ENCODE assay signal across 8 cellular contexts in the genomic region with DNA sequence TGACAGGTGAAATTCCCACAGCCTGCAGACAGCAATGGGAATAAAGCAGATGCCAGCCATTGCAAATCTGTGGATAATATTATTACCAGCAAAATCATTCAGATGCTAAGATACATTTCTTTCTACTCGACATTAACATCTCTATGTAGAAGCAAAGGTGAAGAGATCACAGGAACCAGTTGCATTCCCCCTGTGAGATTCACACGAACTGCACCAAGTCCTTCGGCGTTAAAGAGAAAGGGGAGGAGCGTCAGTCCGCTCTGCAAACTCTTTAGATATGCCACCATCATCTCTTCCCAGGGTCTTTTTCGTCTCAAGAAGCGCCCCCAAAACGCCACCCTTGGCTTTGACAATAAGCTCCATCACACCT. TPM values are rescaled to one million over a fixed set of nuclear protein-coding genes. Genes with fewer than 3 reads are reported as not detected.
DNase-seq lines count a peak whose midpoint lies in the region; ATAC-seq and TF ChIP-seq lines count a peak whose summit lies in the region.
"Had no signal": no experiment of that assay in that cellular context is flagged by ENCODE, and none has a peak within 500 bp of the region (broad histone marks: within the 10 kb centered on the region; RNA-seq: fewer than 3 reads in every experiment).

No MANE protein-coding gene starts in this region.

- H3K4me3 Mint-ChIP-seq in GM23338 = peak overlapping the region; percentile 82
- peak overlapping the region; percentile 85 for H3K4me3 Mint-ChIP-seq in T-helper 2 cell treated with Interferon-gamma antibody and Interleukin-4, amounts not matched to agents 5 μg/mL and 100 μg/mL, for 36 hours
- peak overlapping the region; percentile 76 for H3K4me3 Mint-ChIP-seq in mesothelial cell of epicardium

- no peaks in the 10 kb centered on the region for H3K9me2 ChIP-seq in GM23338 (ENCODE audit: insufficient read depth)

- peaks cover 34% of the 10 kb centered on the region for H4K20me1 ChIP-seq in GM23338 (replicated peaks; ENCODE audit: insufficient read depth)

- ATAC-seq in GM23338 = no peak

- H3K9me3 Mint-ChIP-seq in GM23338 (peaks cover 5% of the 10 kb centered on the region; the same call in 2 of the 3 replicates), mesothelial cell of epicardium (no peaks in the 10 kb centered on the region)
- no peaks in the 10 kb centered on the region for H3K9me3 Mint-ChIP-seq in T-helper 2 cell treated with Interferon-gamma antibody and Interleukin-4, amounts not matched to agents 5 μg/mL and 100 μg/mL, for 36 hours

- no peak overlapping the region for H2AFZ ChIP-seq in GM23338

- H3K27me3 ChIP-seq in GM23338 (ENCODE audit: insufficient read depth) = peaks cover 100% of the 10 kb centered on the region

- TF ChIP-seq CTCF in GM12865 (IDR thresholded peaks at IDR 0.05; ENCODE audit: insufficient read depth, low read depth, low read length, missing control alignments) (no peak), GM23338 (conservative IDR thresholded peaks at IDR 0.05; ENCODE audit: low read depth in 2 of 2) (no peak), mesothelial cell of epicardium (IDR thresholded peaks at IDR 0.05; ENCODE audit: unreplicated experiment) (no peak)

- peaks cover 35% of the 10 kb centered on the region for H3F3A ChIP-seq in GM23338 (replicated peaks; ENCODE audit: low read depth)

- DNase-seq in GM12865 (ENCODE audit: low read depth) (peak; percentile 63), GM23338 (ENCODE audit: low spot score) (peak; percentile 79), mesothelial cell of epicardium (ENCODE audit: low spot score in 2 of 2, unreplicated experiment in 2 of 2) (no peak), 8988T (no peak), iPS-NIHi11 (ENCODE audit: low spot score) (no peak), SK-N-DZ (ENCODE audit: low spot score) (no peak)
- DNase-seq in T-helper 2 cell treated with Interferon-gamma antibody and Interleukin-4, amounts not matched to agents 5 μg/mL and 100 μg/mL, for 36 hours (ENCODE audit: low spot score) = no peak
- DNase-seq: activated gamma-delta T cell had no signal

- H3K4me1 ChIP-seq in GM23338 (ENCODE audit: insufficient read depth) = peaks cover 62% of the 10 kb centered on the region

- H3K4me3 ChIP-seq in GM12865 (ENCODE audit: low read depth, low read length) (peak overlapping the region; percentile 96), GM23338 (peak overlapping the region; percentile 60)

- H3K79me2 ChIP-seq in GM23338 (replicated peaks; ENCODE audit: insufficient read depth) = no peaks in the 10 kb centered on the region

- peak overlapping the region; percentile 87 for H3K4me2 ChIP-seq in GM23338

- H3K36me3 Mint-ChIP-seq in GM23338 (ENCODE audit: low read depth) (no peaks in the 10 kb centered on the region; the same call in 2 of the 3 replicates), mesothelial cell of epicardium (no peaks in the 10 kb centered on the region)
- H3K36me3 Mint-ChIP-seq in T-helper 2 cell treated with Interferon-gamma antibody and Interleukin-4, amounts not matched to agents 5 μg/mL and 100 μg/mL, for 36 hours (ENCODE audit: low read depth) = no peaks in the 10 kb centered on the region

- H3K27me3 Mint-ChIP-seq in GM23338 (ENCODE audit: insufficient read depth, low read depth, poor library complexity) (peaks cover 99% of the 10 kb centered on the region), mesothelial cell of epicardium (ENCODE audit: low read depth) (peaks cover 96% of the 10 kb centered on the region)
- peaks cover 88% of the 10 kb centered on the region for H3K27me3 Mint-ChIP-seq in T-helper 2 cell treated with Interferon-gamma antibody and Interleukin-4, amounts not matched to agents 5 μg/mL and 100 μg/mL, for 36 hours (ENCODE audit: low read depth)

- no peak overlapping the region for H3K27ac ChIP-seq in GM23338 (ENCODE audit: low read depth)

- no peaks in the 10 kb centered on the region for H3K36me3 ChIP-seq in GM23338 (ENCODE audit: insufficient read depth)

- peaks cover 54% of the 10 kb centered on the region for H3K4me1 Mint-ChIP-seq in GM23338
- H3K4me1 Mint-ChIP-seq in T-helper 2 cell treated with Interferon-gamma antibody and Interleukin-4, amounts not matched to agents 5 μg/mL and 100 μg/mL, for 36 hours (ENCODE audit: low read depth) = peaks cover 50% of the 10 kb centered on the region
- peaks cover 42% of the 10 kb centered on the region for H3K4me1 Mint-ChIP-seq in mesothelial cell of epicardium

- no peak overlapping the region for H3K27ac Mint-ChIP-seq in GM23338
- H3K27ac Mint-ChIP-seq in T-helper 2 cell treated with Interferon-gamma antibody and Interleukin-4, amounts not matched to agents 5 μg/mL and 100 μg/mL, for 36 hours = no peak overlapping the region
- H3K27ac Mint-ChIP-seq in mesothelial cell of epicardium = no peak overlapping the region

TF ChIP-seq in GM23338, 12 proteins besides CTCF, POLR2A, EP300 and RAD21:
- TF ChIP-seq, protein P1, sequence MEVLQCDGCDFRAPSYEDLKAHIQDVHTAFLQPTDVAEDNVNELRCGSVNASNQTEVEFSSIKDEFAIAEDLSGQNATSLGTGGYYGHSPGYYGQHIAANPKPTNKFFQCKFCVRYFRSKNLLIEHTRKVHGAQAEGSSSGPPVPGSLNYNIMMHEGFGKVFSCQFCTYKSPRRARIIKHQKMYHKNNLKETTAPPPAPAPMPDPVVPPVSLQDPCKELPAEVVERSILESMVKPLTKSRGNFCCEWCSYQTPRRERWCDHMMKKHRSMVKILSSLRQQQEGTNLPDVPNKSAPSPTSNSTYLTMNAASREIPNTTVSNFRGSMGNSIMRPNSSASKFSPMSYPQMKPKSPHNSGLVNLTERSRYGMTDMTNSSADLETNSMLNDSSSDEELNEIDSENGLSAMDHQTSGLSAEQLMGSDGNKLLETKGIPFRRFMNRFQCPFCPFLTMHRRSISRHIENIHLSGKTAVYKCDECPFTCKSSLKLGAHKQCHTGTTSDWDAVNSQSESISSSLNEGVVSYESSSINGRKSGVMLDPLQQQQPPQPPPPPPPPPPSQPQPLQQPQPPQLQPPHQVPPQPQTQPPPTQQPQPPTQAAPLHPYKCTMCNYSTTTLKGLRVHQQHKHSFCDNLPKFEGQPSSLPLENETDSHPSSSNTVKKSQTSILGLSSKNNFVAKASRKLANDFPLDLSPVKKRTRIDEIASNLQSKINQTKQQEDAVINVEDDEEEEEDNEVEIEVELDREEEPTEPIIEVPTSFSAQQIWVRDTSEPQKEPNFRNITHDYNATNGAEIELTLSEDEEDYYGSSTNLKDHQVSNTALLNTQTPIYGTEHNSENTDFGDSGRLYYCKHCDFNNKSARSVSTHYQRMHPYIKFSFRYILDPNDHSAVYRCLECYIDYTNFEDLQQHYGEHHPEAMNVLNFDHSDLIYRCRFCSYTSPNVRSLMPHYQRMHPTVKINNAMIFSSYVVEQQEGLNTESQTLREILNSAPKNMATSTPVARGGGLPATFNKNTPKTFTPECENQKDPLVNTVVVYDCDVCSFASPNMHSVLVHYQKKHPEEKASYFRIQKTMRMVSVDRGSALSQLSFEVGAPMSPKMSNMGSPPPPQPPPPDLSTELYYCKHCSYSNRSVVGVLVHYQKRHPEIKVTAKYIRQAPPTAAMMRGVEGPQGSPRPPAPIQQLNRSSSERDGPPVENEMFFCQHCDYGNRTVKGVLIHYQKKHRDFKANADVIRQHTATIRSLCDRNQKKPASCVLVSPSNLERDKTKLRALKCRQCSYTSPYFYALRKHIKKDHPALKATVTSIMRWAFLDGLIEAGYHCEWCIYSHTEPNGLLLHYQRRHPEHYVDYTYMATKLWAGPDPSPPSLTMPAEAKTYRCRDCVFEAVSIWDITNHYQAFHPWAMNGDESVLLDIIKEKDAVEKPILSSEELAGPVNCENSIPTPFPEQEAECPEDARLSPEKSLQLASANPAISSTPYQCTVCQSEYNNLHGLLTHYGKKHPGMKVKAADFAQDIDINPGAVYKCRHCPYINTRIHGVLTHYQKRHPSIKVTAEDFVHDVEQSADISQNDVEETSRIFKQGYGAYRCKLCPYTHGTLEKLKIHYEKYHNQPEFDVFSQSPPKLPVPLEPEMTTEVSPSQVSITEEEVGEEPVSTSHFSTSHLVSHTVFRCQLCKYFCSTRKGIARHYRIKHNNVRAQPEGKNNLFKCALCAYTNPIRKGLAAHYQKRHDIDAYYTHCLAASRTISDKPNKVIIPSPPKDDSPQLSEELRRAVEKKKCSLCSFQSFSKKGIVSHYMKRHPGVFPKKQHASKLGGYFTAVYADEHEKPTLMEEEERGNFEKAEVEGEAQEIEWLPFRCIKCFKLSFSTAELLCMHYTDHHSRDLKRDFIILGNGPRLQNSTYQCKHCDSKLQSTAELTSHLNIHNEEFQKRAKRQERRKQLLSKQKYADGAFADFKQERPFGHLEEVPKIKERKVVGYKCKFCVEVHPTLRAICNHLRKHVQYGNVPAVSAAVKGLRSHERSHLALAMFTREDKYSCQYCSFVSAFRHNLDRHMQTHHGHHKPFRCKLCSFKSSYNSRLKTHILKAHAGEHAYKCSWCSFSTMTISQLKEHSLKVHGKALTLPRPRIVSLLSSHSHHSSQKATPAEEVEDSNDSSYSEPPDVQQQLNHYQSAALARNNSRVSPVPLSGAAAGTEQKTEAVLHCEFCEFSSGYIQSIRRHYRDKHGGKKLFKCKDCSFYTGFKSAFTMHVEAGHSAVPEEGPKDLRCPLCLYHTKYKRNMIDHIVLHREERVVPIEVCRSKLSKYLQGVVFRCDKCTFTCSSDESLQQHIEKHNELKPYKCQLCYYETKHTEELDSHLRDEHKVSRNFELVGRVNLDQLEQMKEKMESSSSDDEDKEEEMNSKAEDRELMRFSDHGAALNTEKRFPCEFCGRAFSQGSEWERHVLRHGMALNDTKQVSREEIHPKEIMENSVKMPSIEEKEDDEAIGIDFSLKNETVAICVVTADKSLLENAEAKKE (CRISPR knock-in tag; IDR thresholded peaks at IDR 0.05) = no peak
- TF ChIP-seq JUNB (IDR thresholded peaks at IDR 0.05; ENCODE audit: unreplicated experiment) = no peak

RNA-seq across cellular contexts. Expression of gene NEUROG2, which starts 1.9 kb away (rescaled TPM):
- total RNA-seq in GM23338 (2014; rRNA removed; shearing (Covaris generic)) = not detected in 2 replicates
- not detected in 2 replicates for polyA plus RNA-seq in GM23338 (2016; fragmentation: Nextera tagmentation; extraction: Ambion mirVana)
- total RNA-seq in mesothelial cell of epicardium = not detected in 3 replicates
- polyA plus RNA-seq in SK-N-DZ (2014; cell fraction: cytosol; rRNA removed) = 1.1 and 1.3 TPM in 2 replicates
- 0.63 and 0.79 TPM in 2 replicates for polyA plus RNA-seq in SK-N-DZ (2014; cell fraction: nucleus; rRNA removed)

Comparison
In these comparisons a context has a peak if more than half of its experiments do, and no peak if none do; other contexts are left out.
1. DNase-seq: peak in GM12865 (single experiment) and GM23338 (single experiment); none in T-helper 2 cell treated with Interferon-gamma antibody and Interleukin-4, amounts not matched to agents 5 μg/mL and 100 μg/mL, for 36 hours (single experiment), mesothelial cell of epicardium (0 of 2), 8988T (single experiment), iPS-NIHi11 (single experiment) and SK-N-DZ (single experiment).
2. Peak in every context shown above with its lines, with median percentiles within 50 percentile points of each other: H3K4me3 Mint-ChIP-seq.